Comparison of ENCODE assay signal across 11 cellular contexts in the genomic region with DNA sequence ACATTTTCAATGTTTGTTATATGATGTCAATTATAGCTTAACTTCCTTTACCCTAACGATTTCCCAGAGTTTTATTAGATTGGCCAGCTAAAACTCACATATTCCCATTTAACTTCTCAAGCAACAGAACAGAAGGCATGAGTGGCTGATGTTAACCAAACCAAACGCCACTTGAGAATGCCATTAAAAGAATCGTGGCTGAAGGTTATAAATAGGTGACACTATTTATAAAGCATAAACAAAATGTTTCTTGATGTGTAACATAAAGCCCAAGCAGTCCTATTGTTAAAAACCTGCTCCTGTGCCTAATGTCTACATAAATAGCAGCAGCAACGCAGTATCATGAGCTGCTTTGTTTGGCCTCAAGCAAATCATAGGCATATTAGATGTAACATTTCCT.
"Had no signal": no experiment of that assay in that cellular context is flagged by ENCODE, and none has a peak within 500 bp of the region (broad histone marks: within the 10 kb centered on the region; RNA-seq: fewer than 3 reads in every experiment).

No MANE protein-coding gene starts in this region.

- FAIRE-seq: endothelial cell of umbilical vein had no signal

- H3K4me1 ChIP-seq: esophagus squamous epithelium had no signal

- ATAC-seq: sciatic nerve; stimulated activated effector memory CD8-positive, alpha-beta T cell treated with anti-CD3 and anti-CD28 coated beads, Interleukin-12 subunit alpha, Interleukin-12 subunit beta, amount 100 ng/mL, for 72 hours had no signal

- H3K9me3 ChIP-seq: esophagus squamous epithelium, thoracic aorta had no signal

- H3K27me3 ChIP-seq: esophagus squamous epithelium had no signal

- H3K36me3 ChIP-seq: esophagus squamous epithelium, thoracic aorta had no signal

- DNase-seq: activated CD4-positive, CD25-positive, alpha-beta regulatory T cell treated with anti-CD3 and anti-CD28 coated beads, Interleukin-2, amount 50 U/mL, for 72 hours; activated naive CD4-positive, alpha-beta T cell; activated naive CD8-positive, alpha-beta T cell treated with anti-CD3 and anti-CD28 coated beads, Interleukin-2, amount 10 ng/mL, durations not matched to agents 7 days and 5 days; cortex of kidney; effector CD4-positive, alpha-beta T cell; esophagus squamous epithelium; T-helper 9 cell had no signal

- H3K4me3 ChIP-seq: esophagus squamous epithelium, thoracic aorta had no signal

- H3K27ac ChIP-seq: esophagus squamous epithelium, thoracic aorta had no signal
